24 cellular contexts compared by ENCODE assay signal in genomic region chr10:69752491-69752890, GRCh38. TPM values are rescaled to one million over a fixed set of nuclear protein-coding genes. Genes with fewer than 3 reads are reported as not detected.
"Had no signal": no experiment of that assay in that cellular context is flagged by ENCODE, and none has a peak within 500 bp of the region (broad histone marks: within the 10 kb centered on the region; RNA-seq: fewer than 3 reads in every experiment).

No MANE protein-coding gene starts in this region.

- H3K36me3 ChIP-seq: breast epithelium had no signal

- H3K4me2 ChIP-seq: SK-N-SH had no signal

- H3K9me3 ChIP-seq: breast epithelium, SK-N-SH had no signal

- H3K4me1 Mint-ChIP-seq: activated CD4-positive, alpha-beta T cell treated with anti-CD3 and anti-CD28 coated beads for 36 hours had no signal

- ATAC-seq: activated CD4-positive, alpha-beta T cell treated with anti-CD3 and anti-CD28 coated beads for 36 hours; activated CD8-positive, alpha-beta T cell treated with anti-CD3 and anti-CD28 coated beads, Interleukin-2, amount 10 ng/mL, durations not matched to agents 7 days and 5 days; Panc1; Right ventricle myocardium inferior had no signal

- DNase-seq: activated CD4-positive, alpha-beta T cell treated with anti-CD3 and anti-CD28 coated beads for 36 hours; activated CD8-positive, alpha-beta memory T cell treated with anti-CD3 and anti-CD28 coated beads, Interleukin-2, amount 50 U/mL, for 48 hours; activated CD8-positive, alpha-beta T cell treated with anti-CD3 and anti-CD28 coated beads, Interleukin-2, amount 10 ng/mL, durations not matched to agents 7 days and 5 days; activated naive CD4-positive, alpha-beta T cell treated with anti-CD3 and anti-CD28 coated beads, Interleukin-2, amount 50 U/mL, for 16 hours; activated T-cell treated with anti-CD3 and anti-CD28 coated beads, Interleukin-2, amount 50 U/mL, for 1 hour; caudate nucleus; KG1; NCI-H1048; NCI-H1417 treated with DMSO at 0.1 percent for 48 hours; NCI-H1694 treated with DMSO at 0.1 percent for 48 hours; NCI-H2029 treated with DMSO at 0.1 percent for 48 hours; NCI-H345; NCI-H510A; NCI-H526 treated with DMSO at 0.1 percent for 48 hours; NCI-H82; OCI-M1; RPMI8226; SK-N-SH; T-helper 1 cell had no signal

- H3K4me3 ChIP-seq: breast epithelium had no signal

- H3K4me3 Mint-ChIP-seq: activated CD4-positive, alpha-beta T cell treated with anti-CD3 and anti-CD28 coated beads for 36 hours; activated CD8-positive, alpha-beta T cell treated with anti-CD3 and anti-CD28 coated beads, Interleukin-2, amount 10 ng/mL, durations not matched to agents 7 days and 5 days had no signal

- H3K27me3 ChIP-seq: breast epithelium had no signal

- H3K9ac ChIP-seq: SK-N-SH had no signal

- H3K27ac Mint-ChIP-seq: activated CD8-positive, alpha-beta T cell treated with anti-CD3 and anti-CD28 coated beads, Interleukin-2, amount 10 ng/mL, durations not matched to agents 7 days and 5 days had no signal

- H3K27ac ChIP-seq: breast epithelium, VCaP had no signal

- H3K4me1 ChIP-seq: breast epithelium had no signal

RNA-seq across cellular contexts. Expression of gene COL13A1, which starts 49.2 kb away (rescaled TPM):
- total RNA-seq: activated CD4-positive, alpha-beta T cell treated with anti-CD3 and anti-CD28 coated beads for 36 hours; activated CD8-positive, alpha-beta T cell treated with anti-CD3 and anti-CD28 coated beads, Interleukin-2, amount 10 ng/mL, durations not matched to agents 7 days and 5 days; T-helper 2 cell treated with Interferon-gamma antibody and Interleukin-4, amounts not matched to agents 100 ng/mL and 5 ng/mL, for 36 hours had no signal
